23 cellular contexts compared by ENCODE assay signal in genomic region chr20:46741924-46742692, GRCh38. TPM values are rescaled to one million over a fixed set of nuclear protein-coding genes. Genes with fewer than 3 reads are reported as not detected.
"Had no signal": no experiment of that assay in that cellular context is flagged by ENCODE, and none has a peak within 500 bp of the region (broad histone marks: within the 10 kb centered on the region; RNA-seq: fewer than 3 reads in every experiment).

No MANE protein-coding gene starts in this region.

- H3K36me3 Mint-ChIP-seq: neural progenitor cell; stimulated activated effector memory CD8-positive, alpha-beta T cell treated with anti-CD3 and anti-CD28 coated beads, Interleukin-12 subunit alpha, Interleukin-12 subunit beta, amount 100 ng/mL, for 72 hours; type B pancreatic cell had no signal

- H3K36me3 ChIP-seq: esophagus muscularis mucosa, gastroesophageal sphincter, heart left ventricle, neural progenitor cell, sigmoid colon, stomach, tibial artery had no signal

- H3K27ac ChIP-seq: dorsolateral prefrontal cortex, esophagus muscularis mucosa, foreskin keratinocyte, gastroesophageal sphincter, heart left ventricle, hepatocyte, neural progenitor cell, parathyroid adenoma, sigmoid colon, stomach, tibial artery had no signal

- H3K79me2 ChIP-seq: hepatocyte, parathyroid adenoma had no signal

- H3K4me2 ChIP-seq: hepatocyte, neural progenitor cell had no signal

- H3K27ac Mint-ChIP-seq: naive thymus-derived CD4-positive, alpha-beta T cell; neural progenitor cell; progenitor cell of endocrine pancreas; stimulated activated effector memory CD8-positive, alpha-beta T cell treated with anti-CD3 and anti-CD28 coated beads, Interleukin-12 subunit alpha, Interleukin-12 subunit beta, amount 100 ng/mL, for 72 hours; type B pancreatic cell had no signal

- H3K9me3 Mint-ChIP-seq: nephron; neural progenitor cell; stimulated activated effector memory CD8-positive, alpha-beta T cell treated with anti-CD3 and anti-CD28 coated beads, Interleukin-12 subunit alpha, Interleukin-12 subunit beta, amount 100 ng/mL, for 72 hours had no signal

- H2AFZ ChIP-seq: hepatocyte had no signal

- H3K9me3 ChIP-seq: esophagus muscularis mucosa, gastroesophageal sphincter, heart left ventricle, sigmoid colon, stomach, tibial artery had no signal

- H3K27me3 ChIP-seq: hepatocyte, neural progenitor cell had no signal

- H3K4me3 ChIP-seq: dorsolateral prefrontal cortex, esophagus muscularis mucosa, gastroesophageal sphincter, heart left ventricle, hepatocyte, neural progenitor cell, sigmoid colon, stomach, tibial artery had no signal

- H3K9ac ChIP-seq: neural progenitor cell, parathyroid adenoma had no signal

- DNase-seq: dorsolateral prefrontal cortex; effector CD8-positive, alpha-beta T cell; foreskin keratinocyte; heart left ventricle; mesendoderm; midbrain; naive thymus-derived CD4-positive, alpha-beta T cell; sigmoid colon; stimulated activated CD4-positive, alpha-beta T cell treated with anti-CD3 and anti-CD28 coated beads, Interleukin-2, amount 100 ng/mL, for 24 hours; stimulated activated CD4-positive, alpha-beta T cell treated with anti-CD3 and anti-CD28 coated beads, Interleukin-4, amount 100 ng/mL, for 24 hours; stimulated activated naive CD4-positive, alpha-beta T cell treated with Interleukin-2 at 50 U/mL for 16 hours; stomach; tibial artery had no signal

- ATAC-seq: foreskin keratinocyte; gastroesophageal sphincter; heart left ventricle; left colon; naive thymus-derived CD4-positive, alpha-beta T cell; stimulated activated effector memory CD8-positive, alpha-beta T cell treated with anti-CD3 and anti-CD28 coated beads, Interleukin-12 subunit alpha, Interleukin-12 subunit beta, amount 100 ng/mL, for 72 hours had no signal

- H3K4me1 ChIP-seq: esophagus muscularis mucosa, gastroesophageal sphincter, heart left ventricle, sigmoid colon had no signal

- H3K4me1 Mint-ChIP-seq: stimulated activated effector memory CD8-positive, alpha-beta T cell treated with anti-CD3 and anti-CD28 coated beads, Interleukin-12 subunit alpha, Interleukin-12 subunit beta, amount 100 ng/mL, for 72 hours had no signal

- H3K4me3 Mint-ChIP-seq: naive thymus-derived CD4-positive, alpha-beta T cell; nephron; neural progenitor cell; stimulated activated effector memory CD8-positive, alpha-beta T cell treated with anti-CD3 and anti-CD28 coated beads, Interleukin-12 subunit alpha, Interleukin-12 subunit beta, amount 100 ng/mL, for 72 hours; type B pancreatic cell had no signal

RNA-seq across cellular contexts. Expression of gene SLC2A10, which starts 32.7 kb away (rescaled TPM):
- polyA plus RNA-seq: naive thymus-derived CD4-positive, alpha-beta T cell had no signal
